8 cellular contexts compared by ENCODE assay signal in genomic region chr17:17836250-17836817, GRCh38. TPM values are rescaled to one million over a fixed set of nuclear protein-coding genes. Genes with fewer than 3 reads are reported as not detected.
A peak's percentile ranks its signal among the peaks of the same experiment; 100 is the strongest.
DNase-seq lines count a peak whose midpoint lies in the region; ATAC-seq lines count a peak whose summit lies in the region.

No MANE protein-coding gene starts in this region.

- H3K36me3 ChIP-seq in endocrine pancreas (ENCODE audit: control insufficient read depth, insufficient read depth, low read length) = no peaks in the 10 kb centered on the region

- no peaks in the 10 kb centered on the region for H3K27me3 ChIP-seq in endocrine pancreas (ENCODE audit: control insufficient read depth, insufficient read depth, low read length)

- H3K4me1 ChIP-seq in endocrine pancreas (ENCODE audit: control insufficient read depth, insufficient read depth, low read length) = no peaks in the 10 kb centered on the region

- in situ Hi-C loops in Caki2 (cut with HindIII; ENCODE audit: low pct_unique_long_range_greater_than_20kb, low sequenced_read_pairs) = no loop called here

- H3K9ac ChIP-seq in endocrine pancreas (ENCODE audit: control insufficient read depth, insufficient read depth, low read length) = peak overlapping the region; percentile 98

- H3K4me3 ChIP-seq in endocrine pancreas (ENCODE audit: control insufficient read depth, insufficient read depth, low read length) = no peak overlapping the region

- peak; percentile 55 for ATAC-seq in GM21390 (IDR thresholded peaks at IDR 0.05; ENCODE audit: unreplicated experiment)

- H3K9me3 ChIP-seq in endocrine pancreas (ENCODE audit: control insufficient read depth, low read length) = no peaks in the 10 kb centered on the region

- DNase-seq in Caki2 (ENCODE audit: low read depth) = peak; percentile 92
- peak in 74 of 76 experiments; percentile 27 to 97 (median 93) for DNase-seq in HUDEP-2 (lab: John Stamatoyannopoulos, UW; ENCODE audit: unreplicated experiment in 76 of 76)
- peak; percentile 86 for DNase-seq in NOMO-1 treated with DMSO at 0.1 percent for 48 hours (lab: John Stamatoyannopoulos, UW; ENCODE audit: unreplicated experiment)
- DNase-seq in activated CD8-positive, alpha-beta memory T cell treated with anti-CD3 and anti-CD28 coated beads, Interleukin-2, amount 50 U/mL, for 24 hours (ENCODE audit: extremely low read depth) = peak; percentile 93
- DNase-seq in mesenteric fat pad (ENCODE audit: low spot score) = peak; percentile 99
- DNase-seq in stimulated activated CD8-positive, alpha-beta memory T cell treated with anti-CD3 and anti-CD28 coated beads, Interleukin-12 subunit alpha, Interleukin-12 subunit beta, amount 100 ng/mL, for 4 hours (ENCODE audit: low read depth) = peak; percentile 95

RNA-seq across cellular contexts. Expression of gene SREBF1, which starts 0.5 kb away (rescaled TPM):
- total RNA-seq in Caki2 (2014; rRNA removed; shearing (Covaris generic); ENCODE audit: low replicate concordance) = 33.9 and 59.6 TPM in 2 replicates
- total RNA-seq in mesenteric fat pad = 39.9 TPM
